Comparison of ENCODE assay signal across 1 cellular context in the genomic region with DNA sequence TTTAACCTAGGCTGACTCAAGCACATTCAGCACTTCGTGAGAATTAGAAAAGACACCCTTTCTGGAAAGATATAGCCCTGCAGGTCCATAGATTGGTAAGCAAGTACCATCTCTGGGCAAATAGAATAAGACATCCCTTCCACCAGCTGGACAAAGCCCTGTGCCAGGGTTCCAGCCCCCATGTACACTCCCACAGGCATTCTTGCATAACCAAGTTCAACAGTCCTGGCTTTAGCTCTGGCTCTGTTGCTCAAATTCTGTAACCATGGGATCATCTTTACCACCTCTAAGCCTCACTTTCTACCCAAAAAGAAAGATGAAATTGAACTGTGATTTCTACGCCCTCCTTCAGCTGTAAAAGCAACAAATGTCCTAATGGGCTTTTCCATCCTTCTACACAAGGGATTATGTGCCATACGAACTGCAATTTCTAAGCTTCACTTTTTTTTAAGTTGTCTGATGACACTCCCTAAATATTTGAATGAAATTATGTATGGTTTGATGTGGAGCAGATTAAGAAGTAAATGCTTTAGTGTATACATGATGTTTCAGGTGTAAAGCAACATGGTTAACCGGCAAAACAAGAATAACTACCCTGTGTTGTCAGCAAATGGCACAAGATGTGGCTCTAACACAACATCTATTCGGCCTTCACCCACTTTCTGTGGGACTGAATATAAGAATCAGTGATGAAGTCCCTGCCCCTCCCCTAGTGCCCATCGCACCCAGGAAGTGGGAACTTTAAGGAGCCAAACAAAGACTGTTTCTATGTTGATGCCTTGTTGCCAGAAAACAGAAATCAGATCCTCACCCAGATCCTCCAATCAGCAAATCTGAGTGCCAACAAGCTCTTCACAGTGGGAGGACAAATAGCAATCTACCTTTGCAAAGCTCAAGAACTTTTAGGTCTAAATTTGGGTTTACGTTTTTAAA.
TF ChIP-seq lines count a peak whose summit lies in the region.

No MANE protein-coding gene starts in this region.

TF ChIP-seq in HepG2, 621 proteins besides CTCF, POLR2A, EP300 and RAD21:
- TF ChIP-seq ZNF256 (CRISPR knock-in tag; conservative IDR thresholded peaks at IDR 0.05) (no peak), AGO1 (IDR thresholded peaks at IDR 0.05; ENCODE audit: low read depth, low read length, poor library complexity, severe bottlenecking) (no peak), HIVEP1 (CRISPR knock-in tag; IDR thresholded peaks at IDR 0.05) (no peak), TGIF2 (CRISPR knock-in tag; IDR thresholded peaks at IDR 0.05) (no peak), TSC22D2 (CRISPR knock-in tag; IDR thresholded peaks at IDR 0.05; ENCODE audit: borderline replicate concordance) (no peak), ZSCAN31 (CRISPR knock-in tag; IDR thresholded peaks at IDR 0.05; ENCODE audit: low read depth) (no peak), MBNL3 (CRISPR knock-in tag; conservative IDR thresholded peaks at IDR 0.05) (no peak), ZNF7 (CRISPR knock-in tag; IDR thresholded peaks at IDR 0.05) (no peak)
- TF ChIP-seq, protein P1, sequence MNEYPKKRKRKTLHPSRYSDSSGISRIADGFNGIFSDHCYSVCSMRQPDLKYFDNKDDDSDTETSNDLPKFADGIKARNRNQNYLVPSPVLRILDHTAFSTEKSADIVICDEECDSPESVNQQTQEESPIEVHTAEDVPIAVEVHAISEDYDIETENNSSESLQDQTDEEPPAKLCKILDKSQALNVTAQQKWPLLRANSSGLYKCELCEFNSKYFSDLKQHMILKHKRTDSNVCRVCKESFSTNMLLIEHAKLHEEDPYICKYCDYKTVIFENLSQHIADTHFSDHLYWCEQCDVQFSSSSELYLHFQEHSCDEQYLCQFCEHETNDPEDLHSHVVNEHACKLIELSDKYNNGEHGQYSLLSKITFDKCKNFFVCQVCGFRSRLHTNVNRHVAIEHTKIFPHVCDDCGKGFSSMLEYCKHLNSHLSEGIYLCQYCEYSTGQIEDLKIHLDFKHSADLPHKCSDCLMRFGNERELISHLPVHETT (CRISPR knock-in tag; conservative IDR thresholded peaks at IDR 0.05), result no peak
- TF ChIP-seq, protein P2, sequence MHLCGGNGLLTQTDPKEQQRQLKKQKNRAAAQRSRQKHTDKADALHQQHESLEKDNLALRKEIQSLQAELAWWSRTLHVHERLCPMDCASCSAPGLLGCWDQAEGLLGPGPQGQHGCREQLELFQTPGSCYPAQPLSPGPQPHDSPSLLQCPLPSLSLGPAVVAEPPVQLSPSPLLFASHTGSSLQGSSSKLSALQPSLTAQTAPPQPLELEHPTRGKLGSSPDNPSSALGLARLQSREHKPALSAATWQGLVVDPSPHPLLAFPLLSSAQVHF (CRISPR knock-in tag; IDR thresholded peaks at IDR 0.05), result no peak
- TF ChIP-seq, protein P3, sequence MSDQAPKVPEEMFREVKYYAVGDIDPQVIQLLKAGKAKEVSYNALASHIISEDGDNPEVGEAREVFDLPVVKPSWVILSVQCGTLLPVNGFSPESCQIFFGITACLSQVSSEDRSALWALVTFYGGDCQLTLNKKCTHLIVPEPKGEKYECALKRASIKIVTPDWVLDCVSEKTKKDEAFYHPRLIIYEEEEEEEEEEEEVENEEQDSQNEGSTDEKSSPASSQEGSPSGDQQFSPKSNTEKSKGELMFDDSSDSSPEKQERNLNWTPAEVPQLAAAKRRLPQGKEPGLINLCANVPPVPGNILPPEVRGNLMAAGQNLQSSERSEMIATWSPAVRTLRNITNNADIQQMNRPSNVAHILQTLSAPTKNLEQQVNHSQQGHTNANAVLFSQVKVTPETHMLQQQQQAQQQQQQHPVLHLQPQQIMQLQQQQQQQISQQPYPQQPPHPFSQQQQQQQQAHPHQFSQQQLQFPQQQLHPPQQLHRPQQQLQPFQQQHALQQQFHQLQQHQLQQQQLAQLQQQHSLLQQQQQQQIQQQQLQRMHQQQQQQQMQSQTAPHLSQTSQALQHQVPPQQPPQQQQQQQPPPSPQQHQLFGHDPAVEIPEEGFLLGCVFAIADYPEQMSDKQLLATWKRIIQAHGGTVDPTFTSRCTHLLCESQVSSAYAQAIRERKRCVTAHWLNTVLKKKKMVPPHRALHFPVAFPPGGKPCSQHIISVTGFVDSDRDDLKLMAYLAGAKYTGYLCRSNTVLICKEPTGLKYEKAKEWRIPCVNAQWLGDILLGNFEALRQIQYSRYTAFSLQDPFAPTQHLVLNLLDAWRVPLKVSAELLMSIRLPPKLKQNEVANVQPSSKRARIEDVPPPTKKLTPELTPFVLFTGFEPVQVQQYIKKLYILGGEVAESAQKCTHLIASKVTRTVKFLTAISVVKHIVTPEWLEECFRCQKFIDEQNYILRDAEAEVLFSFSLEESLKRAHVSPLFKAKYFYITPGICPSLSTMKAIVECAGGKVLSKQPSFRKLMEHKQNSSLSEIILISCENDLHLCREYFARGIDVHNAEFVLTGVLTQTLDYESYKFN (CRISPR knock-in tag; conservative IDR thresholded peaks at IDR 0.05), result no peak
- TF ChIP-seq, protein P4, sequence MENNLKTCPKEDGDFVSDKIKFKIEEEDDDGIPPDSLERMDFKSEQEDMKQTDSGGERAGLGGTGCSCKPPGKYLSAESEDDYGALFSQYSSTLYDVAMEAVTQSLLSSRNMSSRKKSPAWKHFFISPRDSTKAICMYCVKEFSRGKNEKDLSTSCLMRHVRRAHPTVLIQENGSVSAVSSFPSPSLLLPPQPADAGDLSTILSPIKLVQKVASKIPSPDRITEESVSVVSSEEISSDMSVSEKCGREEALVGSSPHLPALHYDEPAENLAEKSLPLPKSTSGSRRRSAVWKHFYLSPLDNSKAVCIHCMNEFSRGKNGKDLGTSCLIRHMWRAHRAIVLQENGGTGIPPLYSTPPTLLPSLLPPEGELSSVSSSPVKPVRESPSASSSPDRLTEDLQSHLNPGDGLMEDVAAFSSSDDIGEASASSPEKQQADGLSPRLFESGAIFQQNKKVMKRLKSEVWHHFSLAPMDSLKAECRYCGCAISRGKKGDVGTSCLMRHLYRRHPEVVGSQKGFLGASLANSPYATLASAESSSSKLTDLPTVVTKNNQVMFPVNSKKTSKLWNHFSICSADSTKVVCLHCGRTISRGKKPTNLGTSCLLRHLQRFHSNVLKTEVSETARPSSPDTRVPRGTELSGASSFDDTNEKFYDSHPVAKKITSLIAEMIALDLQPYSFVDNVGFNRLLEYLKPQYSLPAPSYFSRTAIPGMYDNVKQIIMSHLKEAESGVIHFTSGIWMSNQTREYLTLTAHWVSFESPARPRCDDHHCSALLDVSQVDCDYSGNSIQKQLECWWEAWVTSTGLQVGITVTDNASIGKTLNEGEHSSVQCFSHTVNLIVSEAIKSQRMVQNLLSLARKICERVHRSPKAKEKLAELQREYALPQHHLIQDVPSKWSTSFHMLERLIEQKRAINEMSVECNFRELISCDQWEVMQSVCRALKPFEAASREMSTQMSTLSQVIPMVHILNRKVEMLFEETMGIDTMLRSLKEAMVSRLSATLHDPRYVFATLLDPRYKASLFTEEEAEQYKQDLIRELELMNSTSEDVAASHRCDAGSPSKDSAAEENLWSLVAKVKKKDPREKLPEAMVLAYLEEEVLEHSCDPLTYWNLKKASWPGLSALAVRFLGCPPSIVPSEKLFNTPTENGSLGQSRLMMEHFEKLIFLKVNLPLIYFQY (CRISPR knock-in tag; IDR thresholded peaks at IDR 0.05; ENCODE audit: borderline replicate concordance), result no peak
